ENCODE assay signal across 1 cellular context in the genomic region with DNA sequence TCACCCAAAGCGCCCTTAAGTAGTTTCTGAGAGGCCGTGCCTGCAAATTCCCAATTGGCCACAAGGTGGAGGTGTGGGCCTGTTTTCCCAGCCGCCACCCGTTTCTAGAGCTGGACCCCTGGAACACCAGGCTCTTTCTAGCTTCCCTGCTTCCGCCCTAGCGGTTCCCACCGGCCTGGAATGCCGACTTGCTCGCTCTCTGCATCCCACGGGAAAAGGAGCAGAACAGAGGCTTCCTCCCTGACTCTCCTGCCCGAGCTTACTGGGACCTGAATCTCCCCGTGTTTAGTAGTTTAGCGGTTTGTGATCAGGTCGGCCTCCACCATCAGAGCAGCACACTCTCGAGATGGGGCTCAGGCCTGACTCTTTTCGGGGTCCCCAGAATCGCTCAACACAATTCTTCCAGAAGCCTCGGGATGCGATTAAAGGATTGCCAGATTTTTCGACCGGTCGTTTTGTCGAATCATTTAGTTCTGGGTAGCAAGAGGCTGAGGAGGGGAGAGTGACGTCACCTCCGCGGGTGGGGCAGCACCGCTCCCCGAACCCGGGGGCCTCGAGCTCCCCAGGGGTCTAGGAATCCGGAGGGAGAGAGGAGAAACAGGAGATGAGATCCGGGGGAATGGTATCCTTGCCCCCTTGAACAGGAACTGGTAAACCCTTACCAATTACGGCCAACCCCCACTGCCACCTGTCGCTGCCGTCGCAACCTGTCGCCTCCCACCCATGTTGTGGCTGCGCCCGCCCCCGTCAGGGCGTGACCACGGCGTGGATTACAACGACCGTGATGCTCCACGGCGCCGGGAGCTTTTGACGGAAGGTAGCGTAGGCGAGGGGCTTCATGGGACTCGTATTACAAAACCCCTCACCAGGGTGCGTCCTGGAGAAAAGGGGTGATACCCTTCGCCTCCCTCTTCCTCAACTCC.
TF ChIP-seq lines count a peak whose summit lies in the region.

No MANE protein-coding gene starts in this region.

TF ChIP-seq in K562, 482 proteins besides CTCF, POLR2A, EP300 and RAD21 (continued from another document and continues in another):
- TF ChIP-seq, protein P1, sequence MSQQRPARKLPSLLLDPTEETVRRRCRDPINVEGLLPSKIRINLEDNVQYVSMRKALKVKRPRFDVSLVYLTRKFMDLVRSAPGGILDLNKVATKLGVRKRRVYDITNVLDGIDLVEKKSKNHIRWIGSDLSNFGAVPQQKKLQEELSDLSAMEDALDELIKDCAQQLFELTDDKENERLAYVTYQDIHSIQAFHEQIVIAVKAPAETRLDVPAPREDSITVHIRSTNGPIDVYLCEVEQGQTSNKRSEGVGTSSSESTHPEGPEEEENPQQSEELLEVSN (IDR thresholded peaks at IDR 0.05; ENCODE audit: borderline replicate concordance in 1 of 2, extremely low read depth in 1 of 2, insufficient read depth in 1 of 2, insufficient read length in 1 of 2, low read depth in 1 of 2, low read length in 1 of 2, poor library complexity in 1 of 2, severe bottlenecking in 1 of 2): peak; percentile 86
- TF ChIP-seq MAFG (tag; conservative IDR thresholded peaks at IDR 0.05) (0 out of 2 replicates have a peak, but pooled peaks have one; percentile 30), SMAD3 (CRISPR knock-in tag; conservative IDR thresholded peaks at IDR 0.05) (no peak), KDM2B (CRISPR knock-in tag; IDR thresholded peaks at IDR 0.05) (no peak), GABPA (tag; conservative IDR thresholded peaks at IDR 0.05; ENCODE audit: low read depth) (peak; percentile 60), ZNF717 (CRISPR knock-in tag; IDR thresholded peaks at IDR 0.05) (no peak)
- TF ChIP-seq, protein P2, sequence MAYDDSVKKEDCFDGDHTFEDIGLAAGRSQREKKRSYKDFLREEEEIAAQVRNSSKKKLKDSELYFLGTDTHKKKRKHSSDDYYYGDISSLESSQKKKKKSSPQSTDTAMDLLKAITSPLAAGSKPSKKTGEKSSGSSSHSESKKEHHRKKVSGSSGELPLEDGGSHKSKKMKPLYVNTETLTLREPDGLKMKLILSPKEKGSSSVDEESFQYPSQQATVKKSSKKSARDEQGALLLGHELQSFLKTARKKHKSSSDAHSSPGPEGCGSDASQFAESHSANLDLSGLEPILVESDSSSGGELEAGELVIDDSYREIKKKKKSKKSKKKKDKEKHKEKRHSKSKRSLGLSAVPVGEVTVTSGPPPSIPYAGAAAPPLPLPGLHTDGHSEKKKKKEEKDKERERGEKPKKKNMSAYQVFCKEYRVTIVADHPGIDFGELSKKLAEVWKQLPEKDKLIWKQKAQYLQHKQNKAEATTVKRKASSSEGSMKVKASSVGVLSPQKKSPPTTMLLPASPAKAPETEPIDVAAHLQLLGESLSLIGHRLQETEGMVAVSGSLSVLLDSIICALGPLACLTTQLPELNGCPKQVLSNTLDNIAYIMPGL (CRISPR knock-in tag; IDR thresholded peaks at IDR 0.05): peak; percentile 42; the same call in 1 of the 2 replicates
- TF ChIP-seq, protein P3, sequence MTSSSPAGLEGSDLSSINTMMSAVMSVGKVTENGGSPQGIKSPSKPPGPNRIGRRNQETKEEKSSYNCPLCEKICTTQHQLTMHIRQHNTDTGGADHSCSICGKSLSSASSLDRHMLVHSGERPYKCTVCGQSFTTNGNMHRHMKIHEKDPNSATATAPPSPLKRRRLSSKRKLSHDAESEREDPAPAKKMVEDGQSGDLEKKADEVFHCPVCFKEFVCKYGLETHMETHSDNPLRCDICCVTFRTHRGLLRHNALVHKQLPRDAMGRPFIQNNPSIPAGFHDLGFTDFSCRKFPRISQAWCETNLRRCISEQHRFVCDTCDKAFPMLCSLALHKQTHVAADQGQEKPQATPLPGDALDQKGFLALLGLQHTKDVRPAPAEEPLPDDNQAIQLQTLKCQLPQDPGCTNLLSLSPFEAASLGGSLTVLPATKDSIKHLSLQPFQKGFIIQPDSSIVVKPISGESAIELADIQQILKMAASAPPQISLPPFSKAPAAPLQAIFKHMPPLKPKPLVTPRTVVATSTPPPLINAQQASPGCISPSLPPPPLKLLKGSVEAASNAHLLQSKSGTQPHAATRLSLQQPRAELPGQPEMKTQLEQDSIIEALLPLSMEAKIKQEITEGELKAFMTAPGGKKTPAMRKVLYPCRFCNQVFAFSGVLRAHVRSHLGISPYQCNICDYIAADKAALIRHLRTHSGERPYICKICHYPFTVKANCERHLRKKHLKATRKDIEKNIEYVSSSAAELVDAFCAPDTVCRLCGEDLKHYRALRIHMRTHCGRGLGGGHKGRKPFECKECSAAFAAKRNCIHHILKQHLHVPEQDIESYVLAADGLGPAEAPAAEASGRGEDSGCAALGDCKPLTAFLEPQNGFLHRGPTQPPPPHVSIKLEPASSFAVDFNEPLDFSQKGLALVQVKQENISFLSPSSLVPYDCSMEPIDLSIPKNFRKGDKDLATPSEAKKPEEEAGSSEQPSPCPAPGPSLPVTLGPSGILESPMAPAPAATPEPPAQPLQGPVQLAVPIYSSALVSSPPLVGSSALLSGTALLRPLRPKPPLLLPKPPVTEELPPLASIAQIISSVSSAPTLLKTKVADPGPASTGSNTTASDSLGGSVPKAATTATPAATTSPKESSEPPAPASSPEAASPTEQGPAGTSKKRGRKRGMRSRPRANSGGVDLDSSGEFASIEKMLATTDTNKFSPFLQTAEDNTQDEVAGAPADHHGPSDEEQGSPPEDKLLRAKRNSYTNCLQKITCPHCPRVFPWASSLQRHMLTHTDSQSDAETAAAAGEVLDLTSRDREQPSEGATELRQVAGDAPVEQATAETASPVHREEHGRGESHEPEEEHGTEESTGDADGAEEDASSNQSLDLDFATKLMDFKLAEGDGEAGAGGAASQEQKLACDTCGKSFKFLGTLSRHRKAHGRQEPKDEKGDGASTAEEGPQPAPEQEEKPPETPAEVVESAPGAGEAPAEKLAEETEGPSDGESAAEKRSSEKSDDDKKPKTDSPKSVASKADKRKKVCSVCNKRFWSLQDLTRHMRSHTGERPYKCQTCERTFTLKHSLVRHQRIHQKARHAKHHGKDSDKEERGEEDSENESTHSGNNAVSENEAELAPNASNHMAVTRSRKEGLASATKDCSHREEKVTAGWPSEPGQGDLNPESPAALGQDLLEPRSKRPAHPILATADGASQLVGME (CRISPR knock-in tag; IDR thresholded peaks at IDR 0.05): peak; percentile 43; the same call in 1 of the 2 replicates
- TF ChIP-seq, protein P4, sequence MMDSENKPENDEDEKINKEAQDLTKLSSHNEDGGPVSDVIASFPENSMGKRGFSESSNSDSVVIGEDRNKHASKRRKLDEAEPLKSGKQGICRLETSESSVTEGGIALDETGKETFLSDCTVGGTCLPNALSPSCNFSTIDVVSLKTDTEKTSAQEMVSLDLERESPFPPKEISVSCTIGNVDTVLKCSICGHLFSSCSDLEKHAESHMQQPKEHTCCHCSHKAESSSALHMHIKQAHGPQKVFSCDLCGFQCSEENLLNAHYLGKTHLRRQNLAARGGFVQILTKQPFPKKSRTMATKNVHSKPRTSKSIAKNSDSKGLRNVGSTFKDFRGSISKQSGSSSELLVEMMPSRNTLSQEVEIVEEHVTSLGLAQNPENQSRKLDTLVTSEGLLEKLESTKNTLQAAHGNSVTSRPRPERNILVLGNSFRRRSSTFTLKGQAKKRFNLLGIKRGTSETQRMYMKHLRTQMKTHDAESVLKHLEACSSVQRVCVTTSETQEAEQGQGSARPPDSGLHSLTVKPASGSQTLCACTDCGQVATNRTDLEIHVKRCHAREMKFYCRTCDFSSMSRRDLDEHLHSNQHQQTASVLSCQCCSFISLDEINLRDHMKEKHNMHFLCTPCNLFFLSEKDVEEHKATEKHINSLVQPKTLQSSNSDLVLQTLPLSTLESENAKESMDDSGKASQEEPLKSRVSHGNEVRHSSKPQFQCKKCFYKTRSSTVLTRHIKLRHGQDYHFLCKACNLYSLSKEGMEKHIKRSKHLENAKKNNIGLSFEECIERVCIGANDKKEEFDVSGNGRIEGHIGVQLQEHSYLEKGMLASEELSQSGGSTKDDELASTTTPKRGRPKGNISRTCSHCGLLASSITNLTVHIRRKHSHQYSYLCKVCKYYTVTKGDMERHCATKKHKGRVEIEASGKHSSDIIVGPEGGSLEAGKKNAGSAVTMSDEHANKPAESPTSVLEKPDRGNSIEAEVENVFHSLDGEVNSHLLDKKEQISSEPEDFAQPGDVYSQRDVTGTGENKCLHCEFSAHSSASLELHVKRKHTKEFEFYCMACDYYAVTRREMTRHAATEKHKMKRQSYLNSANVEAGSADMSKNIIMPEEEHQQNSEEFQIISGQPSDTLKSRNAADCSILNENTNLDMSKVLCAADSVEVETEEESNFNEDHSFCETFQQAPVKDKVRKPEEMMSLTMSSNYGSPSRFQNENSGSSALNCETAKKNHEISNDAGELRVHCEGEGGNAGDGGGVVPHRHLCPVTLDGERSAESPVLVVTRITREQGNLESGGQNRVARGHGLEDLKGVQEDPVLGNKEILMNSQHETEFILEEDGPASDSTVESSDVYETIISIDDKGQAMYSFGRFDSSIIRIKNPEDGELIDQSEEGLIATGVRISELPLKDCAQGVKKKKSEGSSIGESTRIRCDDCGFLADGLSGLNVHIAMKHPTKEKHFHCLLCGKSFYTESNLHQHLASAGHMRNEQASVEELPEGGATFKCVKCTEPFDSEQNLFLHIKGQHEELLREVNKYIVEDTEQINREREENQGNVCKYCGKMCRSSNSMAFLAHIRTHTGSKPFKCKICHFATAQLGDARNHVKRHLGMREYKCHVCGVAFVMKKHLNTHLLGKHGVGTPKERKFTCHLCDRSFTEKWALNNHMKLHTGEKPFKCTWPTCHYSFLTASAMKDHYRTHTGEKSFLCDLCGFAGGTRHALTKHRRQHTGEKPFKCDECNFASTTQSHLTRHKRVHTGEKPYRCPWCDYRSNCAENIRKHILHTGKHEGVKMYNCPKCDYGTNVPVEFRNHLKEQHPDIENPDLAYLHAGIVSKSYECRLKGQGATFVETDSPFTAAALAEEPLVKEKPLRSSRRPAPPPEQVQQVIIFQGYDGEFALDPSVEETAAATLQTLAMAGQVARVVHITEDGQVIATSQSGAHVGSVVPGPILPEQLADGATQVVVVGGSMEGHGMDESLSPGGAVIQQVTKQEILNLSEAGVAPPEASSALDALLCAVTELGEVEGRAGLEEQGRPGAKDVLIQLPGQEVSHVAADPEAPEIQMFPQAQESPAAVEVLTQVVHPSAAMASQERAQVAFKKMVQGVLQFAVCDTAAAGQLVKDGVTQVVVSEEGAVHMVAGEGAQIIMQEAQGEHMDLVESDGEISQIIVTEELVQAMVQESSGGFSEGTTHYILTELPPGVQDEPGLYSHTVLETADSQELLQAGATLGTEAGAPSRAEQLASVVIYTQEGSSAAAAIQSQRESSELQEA (IDR thresholded peaks at IDR 0.05; ENCODE audit: low read depth): no peak
- TF ChIP-seq, protein P5, sequence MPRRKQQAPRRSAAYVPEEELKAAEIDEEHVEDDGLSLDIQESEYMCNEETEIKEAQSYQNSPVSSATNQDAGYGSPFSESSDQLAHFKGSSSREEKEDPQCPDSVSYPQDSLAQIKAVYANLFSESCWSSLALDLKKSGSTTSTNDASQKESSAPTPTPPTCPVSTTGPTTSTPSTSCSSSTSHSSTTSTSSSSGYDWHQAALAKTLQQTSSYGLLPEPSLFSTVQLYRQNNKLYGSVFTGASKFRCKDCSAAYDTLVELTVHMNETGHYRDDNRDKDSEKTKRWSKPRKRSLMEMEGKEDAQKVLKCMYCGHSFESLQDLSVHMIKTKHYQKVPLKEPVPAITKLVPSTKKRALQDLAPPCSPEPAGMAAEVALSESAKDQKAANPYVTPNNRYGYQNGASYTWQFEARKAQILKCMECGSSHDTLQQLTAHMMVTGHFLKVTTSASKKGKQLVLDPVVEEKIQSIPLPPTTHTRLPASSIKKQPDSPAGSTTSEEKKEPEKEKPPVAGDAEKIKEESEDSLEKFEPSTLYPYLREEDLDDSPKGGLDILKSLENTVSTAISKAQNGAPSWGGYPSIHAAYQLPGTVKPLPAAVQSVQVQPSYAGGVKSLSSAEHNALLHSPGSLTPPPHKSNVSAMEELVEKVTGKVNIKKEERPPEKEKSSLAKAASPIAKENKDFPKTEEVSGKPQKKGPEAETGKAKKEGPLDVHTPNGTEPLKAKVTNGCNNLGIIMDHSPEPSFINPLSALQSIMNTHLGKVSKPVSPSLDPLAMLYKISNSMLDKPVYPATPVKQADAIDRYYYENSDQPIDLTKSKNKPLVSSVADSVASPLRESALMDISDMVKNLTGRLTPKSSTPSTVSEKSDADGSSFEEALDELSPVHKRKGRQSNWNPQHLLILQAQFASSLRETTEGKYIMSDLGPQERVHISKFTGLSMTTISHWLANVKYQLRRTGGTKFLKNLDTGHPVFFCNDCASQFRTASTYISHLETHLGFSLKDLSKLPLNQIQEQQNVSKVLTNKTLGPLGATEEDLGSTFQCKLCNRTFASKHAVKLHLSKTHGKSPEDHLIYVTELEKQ (CRISPR knock-in tag; IDR thresholded peaks at IDR 0.05): no peak
- TF ChIP-seq, protein P6, sequence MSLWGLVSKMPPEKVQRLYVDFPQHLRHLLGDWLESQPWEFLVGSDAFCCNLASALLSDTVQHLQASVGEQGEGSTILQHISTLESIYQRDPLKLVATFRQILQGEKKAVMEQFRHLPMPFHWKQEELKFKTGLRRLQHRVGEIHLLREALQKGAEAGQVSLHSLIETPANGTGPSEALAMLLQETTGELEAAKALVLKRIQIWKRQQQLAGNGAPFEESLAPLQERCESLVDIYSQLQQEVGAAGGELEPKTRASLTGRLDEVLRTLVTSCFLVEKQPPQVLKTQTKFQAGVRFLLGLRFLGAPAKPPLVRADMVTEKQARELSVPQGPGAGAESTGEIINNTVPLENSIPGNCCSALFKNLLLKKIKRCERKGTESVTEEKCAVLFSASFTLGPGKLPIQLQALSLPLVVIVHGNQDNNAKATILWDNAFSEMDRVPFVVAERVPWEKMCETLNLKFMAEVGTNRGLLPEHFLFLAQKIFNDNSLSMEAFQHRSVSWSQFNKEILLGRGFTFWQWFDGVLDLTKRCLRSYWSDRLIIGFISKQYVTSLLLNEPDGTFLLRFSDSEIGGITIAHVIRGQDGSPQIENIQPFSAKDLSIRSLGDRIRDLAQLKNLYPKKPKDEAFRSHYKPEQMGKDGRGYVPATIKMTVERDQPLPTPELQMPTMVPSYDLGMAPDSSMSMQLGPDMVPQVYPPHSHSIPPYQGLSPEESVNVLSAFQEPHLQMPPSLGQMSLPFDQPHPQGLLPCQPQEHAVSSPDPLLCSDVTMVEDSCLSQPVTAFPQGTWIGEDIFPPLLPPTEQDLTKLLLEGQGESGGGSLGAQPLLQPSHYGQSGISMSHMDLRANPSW (CRISPR knock-in tag; IDR thresholded peaks at IDR 0.05): no peak; the same call in 1 of the 2 replicates
